ENCODE assay signal across 12 cellular contexts in genomic region chr4:7804759-7805385, GRCh38.
A peak's percentile ranks its signal among the peaks of the same experiment; 100 is the strongest.
DNase-seq lines count a peak whose midpoint lies in the region; ATAC-seq and TF ChIP-seq lines count a peak whose summit lies in the region.
"Had no signal": no experiment of that assay in that cellular context is flagged by ENCODE, and none has a peak within 500 bp of the region (broad histone marks: within the 10 kb centered on the region; RNA-seq: fewer than 3 reads in every experiment).

No MANE protein-coding gene starts in this region.

- H3K27ac ChIP-seq in heart left ventricle (peak overlapping the region in 8 of 12 donors; percentile 61 to 92 (median 86)), esophagus muscularis mucosa (replicated peaks in 1 of 4) (peak overlapping the region; percentile 79 to 85 (median 82)), neural progenitor cell (no peak overlapping the region), upper lobe of right lung (peak overlapping the region; percentile 80)
- H3K27ac ChIP-seq in CD8-positive, alpha-beta memory T cell (ENCODE audit: low read depth, low read length), result no peak overlapping the region
- H3K27ac ChIP-seq: HL-60 had no signal

- intact Hi-C loops in heart left ventricle (cut with DNase I) (loop anchor here in 8 of 10 donors (1.0 to 10.0 kb wide), 8 partner anchors 37 to 390 kb away; partner anchors contain the start of genes AFAP1 (in 2 of the 8) and SH3TC1 (in 1 of the 8)), left cardiac atrium (cut with DNase I) (loop anchor here (1.0 to 5.0 kb wide), 4 partner anchors 37 to 182 kb away; partner anchors contain the start of gene AFAP1 (in 1 of the 2)), esophagus muscularis mucosa (cut with DNase I) (loop anchor here (2.0 kb wide), 2 partner anchors 124 to 180 kb away; no protein-coding TSS in a partner anchor), upper lobe of right lung (cut with DNase I) (loop anchor here (5.0 kb wide), 2 partner anchors 43 to 182 kb away; no protein-coding TSS in a partner anchor)

- 85 to 92% (median 90%) methylated on average over 15 of the region's 15 CpGs for WGBS in heart left ventricle, 4 donors
- 68% methylated on average over 15 of the region's 15 CpGs for WGBS in esophagus muscularis mucosa

- DNase-seq in heart left ventricle, result no peak
- DNase-seq in left cardiac atrium, result no peak
- DNase-seq in esophagus muscularis mucosa (ENCODE audit: extremely low spot score), result no peak
- DNase-seq in neural progenitor cell (ENCODE audit: low spot score), result no peak
- DNase-seq in upper lobe of right lung, result peak; percentile 48
- no peak for DNase-seq in CD8-positive, alpha-beta memory T cell
- no peak for DNase-seq in HPDE6-E6E7 (ENCODE audit: extremely low spot score)
- DNase-seq: NCI-H524 treated with DMSO at 0.1 percent for 48 hours had no signal

- peaks cover 17% of the 10 kb centered on the region for H4K20me1 ChIP-seq in neural progenitor cell (ENCODE audit: low read depth)

- no peaks in the 10 kb centered on the region for H3K9me3 ChIP-seq in heart left ventricle
- H3K9me3 ChIP-seq in esophagus muscularis mucosa, result no peaks in the 10 kb centered on the region
- no peaks in the 10 kb centered on the region for H3K9me3 ChIP-seq in neural progenitor cell (ENCODE audit: low read depth)
- H3K9me3 ChIP-seq in upper lobe of right lung, result no peaks in the 10 kb centered on the region
- no peaks in the 10 kb centered on the region for H3K9me3 ChIP-seq in CD8-positive, alpha-beta memory T cell (ENCODE audit: low read length)
- H3K9me3 ChIP-seq: pancreas had no signal

- peaks cover 14% of the 10 kb centered on the region for H3K36me3 Mint-ChIP-seq in neural progenitor cell
- H3K36me3 Mint-ChIP-seq in CD8-positive, alpha-beta memory T cell, result peaks cover 0 to 39% (median 15%) of the 10 kb centered on the region in 3 donors

- POLR2A ChIA-PET in CD8-positive, alpha-beta memory T cell (lab: Charles Lee), result interaction anchor here (0.8 to 1.3 kb wide), 2 partner anchors 72 to 133 kb away, joined by 3 read pairs; no protein-coding TSS in a partner anchor

- H3K79me2 ChIP-seq in neural progenitor cell (ENCODE audit: low read depth), result no peaks in the 10 kb centered on the region

- H3K9ac ChIP-seq in neural progenitor cell, result no peak overlapping the region

- ATAC-seq in heart left ventricle, result no peak
- no peak for ATAC-seq in left cardiac atrium
- ATAC-seq in upper lobe of right lung, result no peak
- ATAC-seq in HG03354 (IDR thresholded peaks at IDR 0.05; ENCODE audit: poor library complexity, severe bottlenecking, unreplicated experiment), result no peak

- TF ChIP-seq CTCF in heart left ventricle (IDR thresholded peaks at IDR 0.05) (no peak), esophagus muscularis mucosa (IDR thresholded peaks at IDR 0.05) (no peak), neural progenitor cell (IDR thresholded peaks at IDR 0.05) (no peak), upper lobe of right lung (IDR thresholded peaks at IDR 0.05) (no peak)

- peaks cover 0 to 28% (median 11%) of the 10 kb centered on the region in 9 donors for H3K36me3 ChIP-seq in heart left ventricle
- H3K36me3 ChIP-seq in esophagus muscularis mucosa, result peaks cover 11 to 23% (median 13%) of the 10 kb centered on the region in 4 donors
- H3K36me3 ChIP-seq in neural progenitor cell, result no peaks in the 10 kb centered on the region
- H3K36me3 ChIP-seq in upper lobe of right lung, result peaks cover 3% of the 10 kb centered on the region
- no peaks in the 10 kb centered on the region for H3K36me3 ChIP-seq in CD8-positive, alpha-beta memory T cell (ENCODE audit: insufficient read depth, low read length)
- H3K36me3 ChIP-seq: pancreas had no signal

- no peak for TF ChIP-seq POLR2A in heart left ventricle (IDR thresholded peaks at IDR 0.05)
- no peak for TF ChIP-seq POLR2A in esophagus muscularis mucosa (IDR thresholded peaks at IDR 0.05; ENCODE audit: low read depth)

- H3K4me3 ChIP-seq in heart left ventricle, result no peak overlapping the region
- no peak overlapping the region for H3K4me3 ChIP-seq in esophagus muscularis mucosa
- H3K4me3 ChIP-seq in neural progenitor cell, result no peak overlapping the region
- no peak overlapping the region for H3K4me3 ChIP-seq in upper lobe of right lung
- H3K4me3 ChIP-seq in CD8-positive, alpha-beta memory T cell (ENCODE audit: low read length), result no peak overlapping the region
- H3K4me3 ChIP-seq: pancreas had no signal

- H3K9me3 Mint-ChIP-seq in neural progenitor cell, result no peaks in the 10 kb centered on the region
- no peaks in the 10 kb centered on the region for H3K9me3 Mint-ChIP-seq in CD8-positive, alpha-beta memory T cell
- H3K9me3 Mint-ChIP-seq: activated naive CD8-positive, alpha-beta T cell treated with anti-CD3 and anti-CD28 coated beads, Interleukin-2, amount 10 ng/mL, durations not matched to agents 7 days and 5 days had no signal

- CTCF ChIA-PET in CD8-positive, alpha-beta memory T cell (lab: Charles Lee), result interaction anchor here (0.6 to 11.9 kb wide), 38 partner anchors 9 to 222 kb away, joined by 3 to 132 read pairs (median 4); partner anchors contain the start of gene AFAP1

- H2AFZ ChIP-seq in neural progenitor cell (replicated peaks), result no peak overlapping the region

- H3K27me3 ChIP-seq in heart left ventricle (no peaks in the 10 kb centered on the region), esophagus muscularis mucosa (no peaks in the 10 kb centered on the region), neural progenitor cell (no peaks in the 10 kb centered on the region), upper lobe of right lung (no peaks in the 10 kb centered on the region)
- H3K27me3 ChIP-seq in CD8-positive, alpha-beta memory T cell (ENCODE audit: insufficient read depth, low read length, poor library complexity, severe bottlenecking), result no peaks in the 10 kb centered on the region
- H3K27me3 ChIP-seq: pancreas had no signal

- H3K4me1 Mint-ChIP-seq in neural progenitor cell, result peaks cover 60% of the 10 kb centered on the region
- H3K4me1 Mint-ChIP-seq in CD8-positive, alpha-beta memory T cell, result peaks cover 6 to 11% (median 8%) of the 10 kb centered on the region in 3 donors

- H3K4me2 ChIP-seq in neural progenitor cell, result no peak overlapping the region

- peaks cover 24% of the 10 kb centered on the region for H3F3A ChIP-seq in neural progenitor cell (ENCODE audit: low read depth)

- peak overlapping the region; percentile 54 for H3K27ac Mint-ChIP-seq in neural progenitor cell
- peak overlapping the region in 1 of 8 donors; percentile 3 for H3K27ac Mint-ChIP-seq in CD8-positive, alpha-beta memory T cell

- H3K27me3 Mint-ChIP-seq in neural progenitor cell (ENCODE audit: insufficient read depth, low read depth), result peaks cover 3% of the 10 kb centered on the region
- H3K27me3 Mint-ChIP-seq in CD8-positive, alpha-beta memory T cell, result no peaks in the 10 kb centered on the region
- H3K27me3 Mint-ChIP-seq: activated naive CD8-positive, alpha-beta T cell treated with anti-CD3 and anti-CD28 coated beads, Interleukin-2, amount 10 ng/mL, durations not matched to agents 7 days and 5 days had no signal

- H3K4me3 Mint-ChIP-seq in neural progenitor cell, result no peak overlapping the region
- no peak overlapping the region for H3K4me3 Mint-ChIP-seq in CD8-positive, alpha-beta memory T cell
- H3K4me3 Mint-ChIP-seq: activated naive CD8-positive, alpha-beta T cell treated with anti-CD3 and anti-CD28 coated beads, Interleukin-2, amount 10 ng/mL, durations not matched to agents 7 days and 5 days had no signal

- H3K4me1 ChIP-seq in heart left ventricle (peaks cover 0 to 61% (median 39%) of the 10 kb centered on the region in 12 donors), esophagus muscularis mucosa (peaks cover 42 to 57% (median 53%) of the 10 kb centered on the region in 4 donors), neural progenitor cell (peaks cover 26% of the 10 kb centered on the region), upper lobe of right lung (peaks cover 40% of the 10 kb centered on the region)
- H3K4me1 ChIP-seq in CD8-positive, alpha-beta memory T cell (ENCODE audit: insufficient read depth, low read length), result no peaks in the 10 kb centered on the region

- no peak for TF ChIP-seq EP300 in esophagus muscularis mucosa (IDR thresholded peaks at IDR 0.05)

Comparison
In these comparisons a context has a peak if more than half of its experiments do, and no peak if none do; other contexts are left out.
1. H3K27ac ChIP-seq: peak in heart left ventricle (8 of 12), esophagus muscularis mucosa (4 of 4) and upper lobe of right lung (single experiment); none in neural progenitor cell (single experiment) and CD8-positive, alpha-beta memory T cell (single experiment).